In genomic region chr17:62595484-62595883, GRCh38 we compare ENCODE assay signal across 26 cellular contexts.
"Had no signal": no experiment of that assay in that cellular context is flagged by ENCODE, and none has a peak within 500 bp of the region (broad histone marks: within the 10 kb centered on the region; RNA-seq: fewer than 3 reads in every experiment).

No MANE protein-coding gene starts in this region.

- H3K4me1 ChIP-seq: right atrium auricular region, tibial artery, uterus had no signal

- H3K9me3 ChIP-seq: left ventricle myocardium inferior, mucosa of descending colon, ovary, right atrium auricular region, suprapubic skin, thoracic aorta, tibial artery, upper lobe of right lung, uterus had no signal

- H3K27me3 ChIP-seq: ovary, right atrium auricular region, suprapubic skin, tibial artery, upper lobe of right lung, uterus had no signal

- FAIRE-seq: keratinocyte had no signal

- ATAC-seq: left colon; mucosa of descending colon; naive thymus-derived CD4-positive, alpha-beta T cell; natural killer cell treated with Interleukin-12 subunit alpha and Interleukin-12 subunit beta and Interleukin-15 and Interleukin-18, amount 100 ng/mL, for 72 hours; sciatic nerve; stimulated activated effector memory CD8-positive, alpha-beta T cell treated with anti-CD3 and anti-CD28 coated beads, Interleukin-12 subunit alpha, Interleukin-12 subunit beta, amount 100 ng/mL, for 72 hours; upper lobe of right lung had no signal

- H3K4me3 ChIP-seq: left ventricle myocardium inferior, lung, mucosa of descending colon, ovary, right atrium auricular region, skin epidermis, suprapubic skin, thoracic aorta, tibial artery, upper lobe of right lung, uterus had no signal

- H3K27ac ChIP-seq: left ventricle myocardium inferior, ovary, right atrium auricular region, skin epidermis, suprapubic skin, thoracic aorta, tibial artery, upper lobe of right lung, uterus had no signal

- H3K36me3 ChIP-seq: ovary, uterus had no signal

- DNase-seq: hippocampal formation; kidney glomerular epithelial cell; left colon; left ventricle myocardium inferior; midbrain; mucosa of descending colon; naive thymus-derived CD4-positive, alpha-beta T cell; ovary; stimulated activated CD4-positive, alpha-beta T cell treated with anti-CD3 and anti-CD28 coated beads, Interleukin-12 subunit alpha, Interleukin-12 subunit beta, amount 100 ng/mL, for 4 hours; stimulated activated CD4-positive, alpha-beta T cell treated with anti-CD3 and anti-CD28 coated beads, Interleukin-15, amount 100 ng/mL, for 24 hours; stimulated activated CD4-positive, alpha-beta T cell treated with anti-CD3 and anti-CD28 coated beads, Interleukin-2, amount 100 ng/mL, for 24 hours; stimulated activated CD4-positive, alpha-beta T cell treated with anti-CD3 and anti-CD28 coated beads, Interleukin-4, amount 100 ng/mL, for 24 hours; stimulated activated naive CD4-positive, alpha-beta T cell; tibial artery; trophoblast cell; upper lobe of right lung; uterus had no signal
